ENCODE assay signal across 9 cellular contexts in the genomic region with DNA sequence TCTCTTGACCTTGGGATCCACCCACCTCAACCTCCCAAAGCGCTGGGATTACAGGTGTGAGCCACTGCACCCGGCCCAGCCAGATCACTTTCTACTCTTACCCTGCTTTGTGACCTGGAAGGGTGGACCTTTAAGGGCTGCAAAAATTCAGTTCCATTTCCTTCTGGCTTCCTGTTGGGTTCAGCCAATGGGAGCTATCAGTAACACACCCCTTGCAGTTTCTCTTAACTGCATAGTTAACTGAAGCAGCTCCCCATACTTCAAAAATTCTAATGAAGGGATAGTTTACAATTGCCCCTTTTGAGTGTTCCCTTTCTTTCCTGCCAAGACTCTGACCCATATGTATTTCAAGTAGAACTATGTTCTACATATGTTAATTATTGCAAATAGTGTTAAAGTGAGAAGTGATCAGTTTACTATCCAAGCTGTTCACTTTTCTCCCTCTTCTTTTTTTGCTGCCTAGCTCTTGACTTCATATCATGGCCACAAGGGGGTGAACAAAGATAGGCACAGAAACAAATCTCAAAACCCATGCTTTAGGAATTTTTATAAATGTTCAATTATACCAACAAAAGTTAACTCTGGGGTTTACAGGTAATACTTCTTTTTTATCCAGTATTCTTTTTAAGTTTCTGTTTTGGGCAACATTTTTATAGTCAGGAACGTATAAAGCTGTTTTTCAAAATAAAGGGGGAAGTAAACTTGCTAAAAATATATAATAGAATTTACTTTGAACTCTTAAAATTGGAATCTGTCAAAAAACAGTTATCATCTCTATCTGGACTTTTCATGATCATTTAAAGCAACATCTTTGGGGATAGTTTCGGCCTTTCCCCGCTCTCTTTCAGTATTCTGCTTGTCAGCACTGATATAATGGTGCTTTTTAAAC. TPM values are rescaled to one million over a fixed set of nuclear protein-coding genes. Genes with fewer than 3 reads are reported as not detected.
DNase-seq lines count a peak whose midpoint lies in the region; ATAC-seq and TF ChIP-seq lines count a peak whose summit lies in the region.
"Had no signal": no experiment of that assay in that cellular context is flagged by ENCODE, and none has a peak within 500 bp of the region (broad histone marks: within the 10 kb centered on the region; RNA-seq: fewer than 3 reads in every experiment).

No MANE protein-coding gene starts in this region.

- TF ChIP-seq EP300 in sigmoid colon (IDR thresholded peaks at IDR 0.05) = no peak

- no peak overlapping the region for H3K27ac Mint-ChIP-seq in WTC11
- H3K27ac Mint-ChIP-seq in activated naive CD8-positive, alpha-beta T cell treated with anti-CD3 and anti-CD28 coated beads for 36 hours = no peak overlapping the region
- H3K27ac Mint-ChIP-seq: activated naive CD8-positive, alpha-beta T cell had no signal

- DNase-seq in NCI-H2227 (lab: John Stamatoyannopoulos, UW; ENCODE audit: unreplicated experiment) (peak; percentile 21), NCI-H2227 treated with DMSO at 0.1 percent for 48 hours (lab: John Stamatoyannopoulos, UW) (no peak), WTC11 (ENCODE audit: low spot score) (no peak), kidney glomerular epithelial cell (lab: John Stamatoyannopoulos, UW) (peak; percentile 44), sigmoid colon (no peak)
- no peak for DNase-seq in effector CD4-positive, alpha-beta T cell
- no peak for DNase-seq in activated naive CD8-positive, alpha-beta T cell treated with anti-CD3 and anti-CD28 coated beads for 36 hours

- intact Hi-C loops in sigmoid colon (cut with DNase I) = loop anchor here (10.0 kb wide), 1 partner anchor 475 kb away; a partner anchor contains a TSS

- H4K20me1 ChIP-seq in KMS-11 (ENCODE audit: insufficient read depth) = no peaks in the 10 kb centered on the region

- H3K4me2 ChIP-seq in KMS-11 = no peak overlapping the region

- no peaks in the 10 kb centered on the region for H3K79me2 ChIP-seq in KMS-11 (ENCODE audit: insufficient read depth, low read depth)

- H3K9me3 ChIP-seq in sigmoid colon = no peaks in the 10 kb centered on the region

- H3K36me3 Mint-ChIP-seq in WTC11 = no peaks in the 10 kb centered on the region
- H3K36me3 Mint-ChIP-seq in activated naive CD8-positive, alpha-beta T cell treated with anti-CD3 and anti-CD28 coated beads for 36 hours = peaks cover 4% of the 10 kb centered on the region

- H3K9ac ChIP-seq in KMS-11 = no peak overlapping the region

- H3K4me1 Mint-ChIP-seq in WTC11 = peaks cover 6% of the 10 kb centered on the region
- no peaks in the 10 kb centered on the region for H3K4me1 Mint-ChIP-seq in activated naive CD8-positive, alpha-beta T cell treated with anti-CD3 and anti-CD28 coated beads for 36 hours

- no peak overlapping the region for H3K4me3 Mint-ChIP-seq in WTC11
- no peak overlapping the region for H3K4me3 Mint-ChIP-seq in activated naive CD8-positive, alpha-beta T cell treated with anti-CD3 and anti-CD28 coated beads for 36 hours
- H3K4me3 Mint-ChIP-seq: activated naive CD8-positive, alpha-beta T cell had no signal

- H3K27ac ChIP-seq in KMS-11 (no peak overlapping the region), sigmoid colon (no peak overlapping the region)

- peak; percentile 73 for ATAC-seq in WTC11

- CTCF ChIA-PET in WTC11 (lab: Charles Lee) = interaction anchor here (0.6 to 5.6 kb wide), 53 partner anchors 8 to 485 kb away, joined by 3 to 70 read pairs (median 4); a partner anchor contains a TSS

- TF ChIP-seq CTCF in KMS-11 (conservative IDR thresholded peaks at IDR 0.05; ENCODE audit: low read depth, low read length) (peak; percentile 65), WTC11 (IDR thresholded peaks at IDR 0.05) (peak; percentile 49; the same call in 1 of the 2 replicates), sigmoid colon (IDR thresholded peaks at IDR 0.05) (peak in 2 of 4 experiments; percentile 10 to 38)

- H3K27me3 Mint-ChIP-seq in WTC11 (ENCODE audit: low read depth) = no peaks in the 10 kb centered on the region
- H3K27me3 Mint-ChIP-seq in activated naive CD8-positive, alpha-beta T cell treated with anti-CD3 and anti-CD28 coated beads for 36 hours = peaks cover 6% of the 10 kb centered on the region

- POLR2A ChIA-PET in WTC11 (lab: Charles Lee) = interaction anchor here (1.2 kb wide), 2 partner anchors 8 to 100 kb away, joined by 3 to 5 read pairs; a partner anchor contains a TSS

- WGBS in sigmoid colon, 2 donors = 66 to 76% methylated on average over 5 of the region's 5 CpGs

- H3K27me3 ChIP-seq in KMS-11 (ENCODE audit: insufficient read depth, low read depth) (no peaks in the 10 kb centered on the region), sigmoid colon (peaks cover 0 to 5% (median 0%) of the 10 kb centered on the region in 3 donors)

- no peak overlapping the region for H2AFZ ChIP-seq in KMS-11 (ENCODE audit: low read depth)

- TF ChIP-seq POLR2A in sigmoid colon (IDR thresholded peaks at IDR 0.05) = no peak

- no peak overlapping the region for H3K4me3 ChIP-seq in KMS-11 (IDR thresholded peaks at IDR 0.05; ENCODE audit: insufficient read depth, low read depth, low read length)
- no peak overlapping the region for H3K4me3 ChIP-seq in sigmoid colon

- H3K36me3 ChIP-seq in KMS-11 (ENCODE audit: insufficient read depth) = no peaks in the 10 kb centered on the region
- no peaks in the 10 kb centered on the region for H3K36me3 ChIP-seq in sigmoid colon

- no peaks in the 10 kb centered on the region for H3K9me3 Mint-ChIP-seq in WTC11
- peaks cover 1% of the 10 kb centered on the region for H3K9me3 Mint-ChIP-seq in activated naive CD8-positive, alpha-beta T cell treated with anti-CD3 and anti-CD28 coated beads for 36 hours

- H3K4me1 ChIP-seq in KMS-11 (ENCODE audit: low read depth, poor library complexity, severe bottlenecking) (no peaks in the 10 kb centered on the region), sigmoid colon (no peaks in the 10 kb centered on the region)

TF ChIP-seq in WTC11, 78 proteins besides CTCF, POLR2A, EP300 and RAD21 (continues in another document):
- TF ChIP-seq NR3C1 (CRISPR knock-in tag; conservative IDR thresholded peaks at IDR 0.05; ENCODE audit: low read depth) = no peak
- no peak for TF ChIP-seq TP53 (CRISPR knock-in tag; IDR thresholded peaks at IDR 0.05)
- TF ChIP-seq OVOL2 (CRISPR knock-in tag; IDR thresholded peaks at IDR 0.05; ENCODE audit: borderline replicate concordance) = no peak
- TF ChIP-seq RORB (CRISPR knock-in tag; IDR thresholded peaks at IDR 0.05) = no peak
- no peak for TF ChIP-seq NFE2L1 (CRISPR knock-in tag; IDR thresholded peaks at IDR 0.05)
- TF ChIP-seq FOXJ3 (CRISPR knock-in tag; IDR thresholded peaks at IDR 0.05; ENCODE audit: borderline replicate concordance) = no peak
- TF ChIP-seq, protein P1, sequence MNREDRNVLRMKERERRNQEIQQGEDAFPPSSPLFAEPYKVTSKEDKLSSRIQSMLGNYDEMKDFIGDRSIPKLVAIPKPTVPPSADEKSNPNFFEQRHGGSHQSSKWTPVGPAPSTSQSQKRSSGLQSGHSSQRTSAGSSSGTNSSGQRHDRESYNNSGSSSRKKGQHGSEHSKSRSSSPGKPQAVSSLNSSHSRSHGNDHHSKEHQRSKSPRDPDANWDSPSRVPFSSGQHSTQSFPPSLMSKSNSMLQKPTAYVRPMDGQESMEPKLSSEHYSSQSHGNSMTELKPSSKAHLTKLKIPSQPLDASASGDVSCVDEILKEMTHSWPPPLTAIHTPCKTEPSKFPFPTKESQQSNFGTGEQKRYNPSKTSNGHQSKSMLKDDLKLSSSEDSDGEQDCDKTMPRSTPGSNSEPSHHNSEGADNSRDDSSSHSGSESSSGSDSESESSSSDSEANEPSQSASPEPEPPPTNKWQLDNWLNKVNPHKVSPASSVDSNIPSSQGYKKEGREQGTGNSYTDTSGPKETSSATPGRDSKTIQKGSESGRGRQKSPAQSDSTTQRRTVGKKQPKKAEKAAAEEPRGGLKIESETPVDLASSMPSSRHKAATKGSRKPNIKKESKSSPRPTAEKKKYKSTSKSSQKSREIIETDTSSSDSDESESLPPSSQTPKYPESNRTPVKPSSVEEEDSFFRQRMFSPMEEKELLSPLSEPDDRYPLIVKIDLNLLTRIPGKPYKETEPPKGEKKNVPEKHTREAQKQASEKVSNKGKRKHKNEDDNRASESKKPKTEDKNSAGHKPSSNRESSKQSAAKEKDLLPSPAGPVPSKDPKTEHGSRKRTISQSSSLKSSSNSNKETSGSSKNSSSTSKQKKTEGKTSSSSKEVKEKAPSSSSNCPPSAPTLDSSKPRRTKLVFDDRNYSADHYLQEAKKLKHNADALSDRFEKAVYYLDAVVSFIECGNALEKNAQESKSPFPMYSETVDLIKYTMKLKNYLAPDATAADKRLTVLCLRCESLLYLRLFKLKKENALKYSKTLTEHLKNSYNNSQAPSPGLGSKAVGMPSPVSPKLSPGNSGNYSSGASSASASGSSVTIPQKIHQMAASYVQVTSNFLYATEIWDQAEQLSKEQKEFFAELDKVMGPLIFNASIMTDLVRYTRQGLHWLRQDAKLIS (CRISPR knock-in tag; IDR thresholded peaks at IDR 0.05; ENCODE audit: borderline replicate concordance) = no peak
- TF ChIP-seq TEAD1 (CRISPR knock-in tag; IDR thresholded peaks at IDR 0.05) = no peak
- no peak for TF ChIP-seq IRF2 (CRISPR knock-in tag; IDR thresholded peaks at IDR 0.05; ENCODE audit: borderline replicate concordance, low read depth)
- TF ChIP-seq, protein P2, sequence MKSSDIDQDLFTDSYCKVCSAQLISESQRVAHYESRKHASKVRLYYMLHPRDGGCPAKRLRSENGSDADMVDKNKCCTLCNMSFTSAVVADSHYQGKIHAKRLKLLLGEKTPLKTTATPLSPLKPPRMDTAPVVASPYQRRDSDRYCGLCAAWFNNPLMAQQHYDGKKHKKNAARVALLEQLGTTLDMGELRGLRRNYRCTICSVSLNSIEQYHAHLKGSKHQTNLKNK (CRISPR knock-in tag; IDR thresholded peaks at IDR 0.05) = no peak
- TF ChIP-seq, protein P3, sequence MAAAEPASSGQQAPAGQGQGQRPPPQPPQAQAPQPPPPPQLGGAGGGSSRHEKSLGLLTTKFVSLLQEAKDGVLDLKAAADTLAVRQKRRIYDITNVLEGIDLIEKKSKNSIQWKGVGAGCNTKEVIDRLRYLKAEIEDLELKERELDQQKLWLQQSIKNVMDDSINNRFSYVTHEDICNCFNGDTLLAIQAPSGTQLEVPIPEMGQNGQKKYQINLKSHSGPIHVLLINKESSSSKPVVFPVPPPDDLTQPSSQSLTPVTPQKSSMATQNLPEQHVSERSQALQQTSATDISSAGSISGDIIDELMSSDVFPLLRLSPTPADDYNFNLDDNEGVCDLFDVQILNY (CRISPR knock-in tag; IDR thresholded peaks at IDR 0.05) = no peak

RNA-seq across cellular contexts. Expression of a gene that starts 8.1 kb away (rescaled TPM):
- 1.1 to 1.2 TPM (median 1.1 TPM) in 3 replicates for total RNA-seq in WTC11 (2021)
- total RNA-seq in activated naive CD8-positive, alpha-beta T cell treated with anti-CD3 and anti-CD28 coated beads for 36 hours = 1 to 10 TPM; 2.7 to 2.8 TPM
- 1 to 10 TPM in 3 of 4 donors, under 1 TPM in 1; 0.54 to 1.4 (median 1.4) TPM for total RNA-seq in sigmoid colon
- polyA plus RNA-seq in sigmoid colon = 1 to 10 TPM in 1 of 3 donors, under 1 TPM in 2; under 0.01 to 1.3 (median 0.23) TPM

RNA-seq across cellular contexts. Expression of a gene that starts 8.4 kb away (rescaled TPM):
- total RNA-seq in WTC11 (2021) (31.5 to 34.6 TPM (median 32.1 TPM) in 3 replicates), sigmoid colon (10 to 100 TPM; 34.8 to 55.1 (median 47.7) TPM)
- 10 to 100 TPM; 56.3 to 63.0 TPM for total RNA-seq in activated naive CD8-positive, alpha-beta T cell treated with anti-CD3 and anti-CD28 coated beads for 36 hours
- 10 to 100 TPM; 15.0 to 75.8 (median 21.5) TPM for polyA plus RNA-seq in sigmoid colon

Comparison
In these comparisons a context has a peak if more than half of its experiments do, and no peak if none do; other contexts are left out.
1. DNase-seq: peak in NCI-H2227 (single experiment) and kidney glomerular epithelial cell (single experiment); none in NCI-H2227 treated with DMSO at 0.1 percent for 48 hours (single experiment), WTC11 (single experiment), effector CD4-positive, alpha-beta T cell (single experiment), activated naive CD8-positive, alpha-beta T cell treated with anti-CD3 and anti-CD28 coated beads for 36 hours (single experiment) and sigmoid colon (single experiment).